Comparison of ENCODE assay signal across 12 cellular contexts in genomic region chr2:197273485-197273884, GRCh38. TPM values are rescaled to one million over a fixed set of nuclear protein-coding genes. Genes with fewer than 3 reads are reported as not detected.
DNase-seq lines count a peak whose midpoint lies in the region; ATAC-seq, FAIRE-seq and TF ChIP-seq lines count a peak whose summit lies in the region.
"Had no signal": no experiment of that assay in that cellular context is flagged by ENCODE, and none has a peak within 500 bp of the region (broad histone marks: within the 10 kb centered on the region; RNA-seq: fewer than 3 reads in every experiment).

No MANE protein-coding gene starts in this region.

- no peak overlapping the region for H3K27ac ChIP-seq in SJCRH30

- TF ChIP-seq POLR2A in erythroblast (IDR thresholded peaks at IDR 0.05; ENCODE audit: low read length) (no peak), GM12891 (IDR thresholded peaks at IDR 0.05; ENCODE audit: low read depth, low read length) (no peak)

- no peak for FAIRE-seq in GM12891 (lab: Jason Lieb, UNC)
- FAIRE-seq: colon had no signal

- no peak for ATAC-seq in GM19395 (IDR thresholded peaks at IDR 0.05; ENCODE audit: unreplicated experiment)

- no peaks in the 10 kb centered on the region for H3K36me3 ChIP-seq in SJCRH30
- H3K36me3 ChIP-seq: Peyer's patch had no signal

- no peak for TF ChIP-seq RAD21 in Ishikawa (IDR thresholded peaks at IDR 0.05; ENCODE audit: low read depth)

- DNase-seq in COLO668 (lab: John Stamatoyannopoulos, UW; ENCODE audit: unreplicated experiment) (peak; percentile 92), SJCRH30 (peak; percentile 42 to 71), myocyte (ENCODE audit: low read depth) (peak; percentile 82), erythroblast (lab: John Stamatoyannopoulos, UW) (no peak), GM12891 (ENCODE audit: insufficient read length, low spot score) (no peak), GM19240 (ENCODE audit: insufficient read length, low spot score) (no peak)
- DNase-seq: hippocampal formation, nucleus accumbens, Peyer's patch had no signal

- no peaks in the 10 kb centered on the region for H3K4me1 ChIP-seq in SJCRH30

- H3K27me3 ChIP-seq in SJCRH30, result no peaks in the 10 kb centered on the region
- H3K27me3 ChIP-seq: Peyer's patch had no signal

- H3K4me3 ChIP-seq in SJCRH30, result no peak overlapping the region
- H3K4me3 ChIP-seq: Peyer's patch had no signal

- no peak for TF ChIP-seq EP300 in Ishikawa (IDR thresholded peaks at IDR 0.05; ENCODE audit: borderline replicate concordance)

- H3K9me3 ChIP-seq in SJCRH30 (replicated peaks), result no peaks in the 10 kb centered on the region
- H3K9me3 ChIP-seq: Peyer's patch had no signal

TF ChIP-seq in Ishikawa, 13 proteins besides CTCF, POLR2A, EP300 and RAD21:
- TF ChIP-seq NFIC (IDR thresholded peaks at IDR 0.05), result peak; percentile 42; the same call in 1 of the 2 replicates
- TF ChIP-seq REST (IDR thresholded peaks at IDR 0.05; ENCODE audit: low read depth), result no peak

TF ChIP-seq in GM12891, 5 proteins besides CTCF, POLR2A, EP300 and RAD21:
- no peak for TF ChIP-seq SPI1 (IDR thresholded peaks at IDR 0.05; ENCODE audit: low read depth, low read length)
- no peak for TF ChIP-seq PAX5 (IDR thresholded peaks at IDR 0.05; ENCODE audit: insufficient read depth, low read length, severe bottlenecking)
- no peak for TF ChIP-seq POU2F2 (IDR thresholded peaks at IDR 0.05; ENCODE audit: low read depth, low read length)
- TF ChIP-seq TAF1 (IDR thresholded peaks at IDR 0.05; ENCODE audit: low read depth, low read length), result no peak
- TF ChIP-seq POLR2AphosphoS5 (IDR thresholded peaks at IDR 0.05; ENCODE audit: low read depth, low read length), result no peak

RNA-seq across cellular contexts. Expression of gene ANKRD44, which starts 37.1 kb away (rescaled TPM):
- 0.48 and 0.85 TPM in 2 replicates for total RNA-seq in SJCRH30 (2014; rRNA removed; shearing (Covaris generic))
- 6.0 and 9.7 TPM in 2 replicates for total RNA-seq in myocyte
- polyA plus RNA-seq in myocyte (2012), result 14.6 TPM
- 13.8 TPM for polyA plus RNA-seq in GM12891 (2012; ENCODE audit: low read depth, missing spikeins)

Comparison
In these comparisons a context has a peak if more than half of its experiments do, and no peak if none do; other contexts are left out.
1. DNase-seq: peak in COLO668 (single experiment), SJCRH30 (2 of 2) and myocyte (single experiment); none in erythroblast (0 of 2), GM12891 (single experiment) and GM19240 (single experiment).